11 cellular contexts compared by ENCODE assay signal in genomic region chr17:78125138-78125913, GRCh38. TPM values are rescaled to one million over a fixed set of nuclear protein-coding genes. Genes with fewer than 3 reads are reported as not detected.
DNase-seq lines count a peak whose midpoint lies in the region; ATAC-seq and TF ChIP-seq lines count a peak whose summit lies in the region.
"Had no signal": no experiment of that assay in that cellular context is flagged by ENCODE, and none has a peak within 500 bp of the region (broad histone marks: within the 10 kb centered on the region; RNA-seq: fewer than 3 reads in every experiment).

No MANE protein-coding gene starts in this region.

- DNase-seq in IMR-90 (no peak), mucosa of descending colon (peak in 2 of 3 donors; percentile 39 to 62), osteocyte (ENCODE audit: extremely low spot score, unreplicated experiment) (no peak), NCI-H1694 treated with DMSO at 0.1 percent for 48 hours (lab: John Stamatoyannopoulos, UW) (no peak), SK-N-DZ (ENCODE audit: low spot score) (no peak)
- DNase-seq in activated effector memory CD4-positive, alpha-beta T cell treated with Interleukin-2 at 50 U/mL for 16 hours: peak; percentile 32

- no peak overlapping the region for H4K5ac ChIP-seq in IMR-90 (ENCODE audit: low read depth, low read length)

- no peaks in the 10 kb centered on the region for H3K27me3 ChIP-seq in BLaER1 treated with 17β-estradiol and CSF1 and Interleukin-3, amounts not matched to agents 10 nM and 100 nM
- peaks cover 36% of the 10 kb centered on the region for H3K27me3 ChIP-seq in IMR-90 (ENCODE audit: control insufficient read depth, insufficient read depth, low read length)

- H3K9me3 Mint-ChIP-seq in osteocyte (ENCODE audit: unreplicated experiment): no peaks in the 10 kb centered on the region
- H3K9me3 Mint-ChIP-seq: neural progenitor cell had no signal

- no peaks in the 10 kb centered on the region for H3K9me3 ChIP-seq in BLaER1 treated with 17β-estradiol and CSF1 and Interleukin-3, amounts not matched to agents 10 nM and 100 nM (replicated peaks in 1 of 11)
- no peaks in the 10 kb centered on the region for H3K9me3 ChIP-seq in IMR-90 (ENCODE audit: control insufficient read depth, insufficient read depth, low read length)
- H3K9me3 ChIP-seq in mucosa of descending colon: no peaks in the 10 kb centered on the region

- no peak for TF ChIP-seq POLR2A in IMR-90 (IDR thresholded peaks at IDR 0.05; ENCODE audit: low read depth, low read length)

- intact Hi-C loops in IMR-90 (cut with micrococcal nuclease): no loop called here
- intact Hi-C loops in mucosa of descending colon (cut with DNase I, micrococcal nuclease): no loop called here

- H3K27ac Mint-ChIP-seq in osteocyte (ENCODE audit: unreplicated experiment): no peak overlapping the region
- H3K27ac Mint-ChIP-seq: neural progenitor cell had no signal

- H3K27me3 Mint-ChIP-seq in osteocyte (ENCODE audit: unreplicated experiment): no peaks in the 10 kb centered on the region

- H3K4me3 Mint-ChIP-seq in osteocyte (ENCODE audit: unreplicated experiment): no peak overlapping the region
- H3K4me3 Mint-ChIP-seq: neural progenitor cell had no signal

- no peak overlapping the region for H4K8ac ChIP-seq in IMR-90 (ENCODE audit: low read depth in 2 of 2, low read length in 2 of 2)

- dilution Hi-C loops in IMR-90 (cut with HindIII; ENCODE audit: low sequenced_read_pairs, unreplicated experiment): no loop called here

- H3K56ac ChIP-seq in IMR-90 (ENCODE audit: extremely low read depth, insufficient read depth, low read length): no peak overlapping the region

- H2AFZ ChIP-seq in IMR-90 (replicated peaks; ENCODE audit: low read length, poor library complexity): peak overlapping the region; percentile 33
- H2AFZ ChIP-seq: neural progenitor cell had no signal

- H2AK9ac ChIP-seq in IMR-90 (replicated peaks; ENCODE audit: low read depth, low read length, poor library complexity): no peak overlapping the region

- no peak overlapping the region for H2BK20ac ChIP-seq in IMR-90 (ENCODE audit: low read depth, low read length)

- H3K4me1 Mint-ChIP-seq in osteocyte (ENCODE audit: unreplicated experiment): peaks cover 31% of the 10 kb centered on the region

- H3K4me2 ChIP-seq in BLaER1 treated with 17β-estradiol and CSF1 and Interleukin-3, amounts not matched to agents 10 nM and 100 nM: peak overlapping the region; percentile 94 to 100 (median 99)
- no peak overlapping the region for H3K4me2 ChIP-seq in IMR-90 (ENCODE audit: low read depth, low read length)
- H3K4me2 ChIP-seq: neural progenitor cell had no signal

- H3K4me1 ChIP-seq in BLaER1 treated with 17β-estradiol and CSF1 and Interleukin-3, amounts not matched to agents 10 nM and 100 nM: peaks cover 82 to 91% (median 85%) of the 10 kb centered on the region in 10 experiments
- H3K4me1 ChIP-seq in IMR-90 (ENCODE audit: control insufficient read depth, insufficient read depth, low read length) (peaks cover 2% of the 10 kb centered on the region; the same call in 1 of the 2 replicates), mucosa of descending colon (ENCODE audit: low read depth) (peaks cover 30% of the 10 kb centered on the region)

- BruUV-seq in IMR-90 (replicated peaks; lab: Mats Ljungman, UMichigan): no TSS peak

- H2AK5ac ChIP-seq in IMR-90 (ENCODE audit: low read depth, low read length): no peak overlapping the region

- H2BK5ac ChIP-seq in IMR-90 (ENCODE audit: low read depth, low read length, poor library complexity, severe bottlenecking): no peak overlapping the region

- H3K4me3 ChIP-seq in BLaER1 treated with 17β-estradiol and CSF1 and Interleukin-3, amounts not matched to agents 10 nM and 100 nM: peak overlapping the region; percentile 70 to 94 (median 88)
- H3K4me3 ChIP-seq in IMR-90 (ENCODE audit: insufficient read depth, low read depth, low read length) (no peak overlapping the region), mucosa of descending colon (no peak overlapping the region)
- H3K4me3 ChIP-seq: neural progenitor cell had no signal

- H3K23ac ChIP-seq in IMR-90 (ENCODE audit: low read depth, low read length): no peak overlapping the region

- H3K9me1 ChIP-seq in IMR-90 (ENCODE audit: insufficient read depth, low read length): no peaks in the 10 kb centered on the region

- peaks cover 37 to 67% (median 46%) of the 10 kb centered on the region in 11 experiments for H4K20me1 ChIP-seq in BLaER1 treated with 17β-estradiol and CSF1 and Interleukin-3, amounts not matched to agents 10 nM and 100 nM
- H4K20me1 ChIP-seq in IMR-90 (ENCODE audit: insufficient read depth, low read length): no peaks in the 10 kb centered on the region

- H3K4ac ChIP-seq in IMR-90 (ENCODE audit: low read depth, low read length): no peak overlapping the region

- no peaks in the 10 kb centered on the region for H3K79me1 ChIP-seq in IMR-90 (ENCODE audit: low read depth in 1 of 2, low read length in 2 of 2)

- TF ChIP-seq CTCF in IMR-90 (conservative IDR thresholded peaks at IDR 0.05; ENCODE audit: low read depth, low read length) (no peak), mucosa of descending colon (IDR thresholded peaks at IDR 0.05) (no peak), osteocyte (IDR thresholded peaks at IDR 0.05) (no peak)

- no peak overlapping the region for H2BK15ac ChIP-seq in IMR-90 (ENCODE audit: low read depth, low read length)

- TF ChIP-seq RAD21 in IMR-90 (IDR thresholded peaks at IDR 0.05; ENCODE audit: low read length): no peak

- POLR2A ChIA-PET in IMR-90 (lab: Charles Lee; ENCODE audit: unreplicated experiment): no interaction called here

- ATAC-seq in IMR-90 (ENCODE audit: low read depth) (no peak), mucosa of descending colon (no peak), GM18858 (IDR thresholded peaks at IDR 0.05; ENCODE audit: unreplicated experiment) (no peak)

- H3K36me3 Mint-ChIP-seq in osteocyte (ENCODE audit: unreplicated experiment): peaks cover 6% of the 10 kb centered on the region

- CTCF ChIA-PET in IMR-90 (lab: Yijun Ruan, JAX): no interaction called here

- peak overlapping the region; percentile 84 to 95 (median 91) for H3K9ac ChIP-seq in BLaER1 treated with 17β-estradiol and CSF1 and Interleukin-3, amounts not matched to agents 10 nM and 100 nM
- no peak overlapping the region for H3K9ac ChIP-seq in IMR-90 (ENCODE audit: low read depth, low read length)
- H3K9ac ChIP-seq: neural progenitor cell had no signal

- no peak overlapping the region for H3K14ac ChIP-seq in IMR-90 (replicated peaks; ENCODE audit: low read depth, low read length)

- peaks cover 38 to 60% (median 51%) of the 10 kb centered on the region in 11 experiments for H3K36me3 ChIP-seq in BLaER1 treated with 17β-estradiol and CSF1 and Interleukin-3, amounts not matched to agents 10 nM and 100 nM
- H3K36me3 ChIP-seq in IMR-90 (ENCODE audit: control insufficient read depth, insufficient read depth, low read length) (no peaks in the 10 kb centered on the region), mucosa of descending colon (ENCODE audit: low read depth) (no peaks in the 10 kb centered on the region)
- H3K36me3 ChIP-seq: neural progenitor cell had no signal

- in situ Hi-C loops in IMR-90 (cut with MboI; ENCODE audit: low sequenced_read_pairs): no loop called here

- H3K18ac ChIP-seq in IMR-90 (ENCODE audit: low read depth, low read length): no peak overlapping the region

- 81% methylated on average over 16 of the region's 39 CpGs; no CpG with 5 or more reads in 1 of the 2 experiments for WGBS in IMR-90 (ENCODE audit: extremely low coverage in 2 of 2, insufficient read length in 1 of 2), 2 experiments

- H3K27ac ChIP-seq in BLaER1 treated with 17β-estradiol and CSF1 and Interleukin-3, amounts not matched to agents 10 nM and 100 nM: peak overlapping the region; percentile 49 to 95 (median 89); a peak in 21 of 22 replicates
- no peak overlapping the region for H3K27ac ChIP-seq in IMR-90 (ENCODE audit: insufficient read depth, low read length)
- H3K27ac ChIP-seq: neural progenitor cell had no signal

- H4K91ac ChIP-seq in IMR-90 (ENCODE audit: insufficient read depth, low read depth, low read length): no peak overlapping the region

- no peak overlapping the region for H2BK120ac ChIP-seq in IMR-90 (ENCODE audit: low read depth, low read length)

TF ChIP-seq in IMR-90, 13 proteins besides CTCF, POLR2A, EP300 and RAD21 (continues in another document):
- TF ChIP-seq BHLHE40 (IDR thresholded peaks at IDR 0.05; ENCODE audit: low read depth, low read length): no peak

RNA-seq across cellular contexts. Expression of gene TMC6, which starts 3.2 kb away (rescaled TPM):
- 0.28 TPM in 1 of 2 replicates, not detected in the other for total RNA-seq in IMR-90 (2012; rRNA removed)
- 0.19 and 0.32 TPM in 2 replicates for polyA plus RNA-seq in IMR-90 (2012; rRNA removed)
- polyA plus RNA-seq in IMR-90 (2012; cell fraction: cytosol; rRNA removed): 0.03 and 0.25 TPM in 2 replicates
- 0.63 and 1.1 TPM in 2 replicates for polyA plus RNA-seq in IMR-90 (2012; cell fraction: nucleus; rRNA removed; ENCODE audit: low replicate concordance)
- 100 to 1,000 TPM in 2 of 3 donors, 10 to 100 TPM in 1; 53.8 to 108 (median 105) TPM for total RNA-seq in mucosa of descending colon
- 31.2 and 32.6 TPM in 2 replicates for total RNA-seq in osteocyte
- 0.97 and 1.2 TPM in 2 replicates for polyA plus RNA-seq in SK-N-DZ (2014; cell fraction: cytosol; rRNA removed)
- 4.7 and 9.8 TPM in 2 replicates for polyA plus RNA-seq in SK-N-DZ (2014; cell fraction: nucleus; rRNA removed)

RNA-seq across cellular contexts. Expression of gene TMC8, which starts 5.2 kb away (rescaled TPM):
- total RNA-seq in IMR-90 (2012; rRNA removed) (not detected in 2 replicates), mucosa of descending colon (10 to 100 TPM in 1 of 3 donors, 1 to 10 TPM in 2; 6.0 to 11.4 (median 8.5) TPM), osteocyte (0.40 and 0.99 TPM in 2 replicates)
- not detected in 2 replicates for polyA plus RNA-seq in IMR-90 (2012; rRNA removed)
- polyA plus RNA-seq in IMR-90 (2012; cell fraction: cytosol; rRNA removed): not detected in 2 replicates
- polyA plus RNA-seq in IMR-90 (2012; cell fraction: nucleus; rRNA removed; ENCODE audit: low replicate concordance): 0.01 TPM in 1 of 2 replicates, not detected in the other
- 0.06 TPM in 1 of 2 replicates, not detected in the other for polyA plus RNA-seq in SK-N-DZ (2014; cell fraction: cytosol; rRNA removed)
- not detected in 2 replicates for polyA plus RNA-seq in SK-N-DZ (2014; cell fraction: nucleus; rRNA removed)

RNA-seq across cellular contexts. Expression of gene C17orf99, which starts 20.9 kb away (rescaled TPM):
- not detected in 2 replicates for total RNA-seq in IMR-90 (2012; rRNA removed)
- polyA plus RNA-seq in IMR-90 (2012; rRNA removed): not detected in 2 replicates
- polyA plus RNA-seq in IMR-90 (2012; cell fraction: cytosol; rRNA removed): not detected in 2 replicates
- not detected in 2 replicates for polyA plus RNA-seq in IMR-90 (2012; cell fraction: nucleus; rRNA removed; ENCODE audit: low replicate concordance)
- total RNA-seq in mucosa of descending colon: not detected
- total RNA-seq in osteocyte: not detected in 2 replicates
- not detected in 2 replicates for polyA plus RNA-seq in SK-N-DZ (2014; cell fraction: cytosol; rRNA removed)
- polyA plus RNA-seq in SK-N-DZ (2014; cell fraction: nucleus; rRNA removed): not detected in 2 replicates
- total RNA-seq: glomerular endothelial cell; T-helper 1 cell treated with Interleukin-12 subunit alpha and Interleukin-12 subunit beta and Interleukin-4 antibody, amounts not matched to agents 30 ng/mL and 1 ng/mL, for 36 hours had no signal

RNA-seq across cellular contexts. Expression of gene SYNGR2, which starts 43.1 kb away (rescaled TPM):
- total RNA-seq in IMR-90 (2012; rRNA removed) (11.1 and 14.7 TPM in 2 replicates), mucosa of descending colon (100 to 1,000 TPM in 2 of 3 donors, 10 to 100 TPM in 1; 90.4 to 202 (median 196) TPM), osteocyte (43.2 and 48.6 TPM in 2 replicates)
- polyA plus RNA-seq in IMR-90 (2012; rRNA removed): 63.1 and 77.3 TPM in 2 replicates
- 38.9 and 89.5 TPM in 2 replicates for polyA plus RNA-seq in IMR-90 (2012; cell fraction: cytosol; rRNA removed)
- polyA plus RNA-seq in IMR-90 (2012; cell fraction: nucleus; rRNA removed; ENCODE audit: low replicate concordance): 27.9 and 43.7 TPM in 2 replicates
- polyA plus RNA-seq in SK-N-DZ (2014; cell fraction: cytosol; rRNA removed): 6.6 and 7.1 TPM in 2 replicates
- polyA plus RNA-seq in SK-N-DZ (2014; cell fraction: nucleus; rRNA removed): 11.0 and 12.7 TPM in 2 replicates

Comparison
In these comparisons a context has a peak if more than half of its experiments do, and no peak if none do; other contexts are left out.
1. H3K4me3 ChIP-seq: peak in BLaER1 treated with 17β-estradiol and CSF1 and Interleukin-3, amounts not matched to agents 10 nM and 100 nM (10 of 10); none in IMR-90 (single experiment) and mucosa of descending colon (single experiment).
2. DNase-seq: peak in activated effector memory CD4-positive, alpha-beta T cell treated with Interleukin-2 at 50 U/mL for 16 hours (single experiment) and mucosa of descending colon (2 of 3); none in IMR-90 (single experiment), osteocyte (single experiment), NCI-H1694 treated with DMSO at 0.1 percent for 48 hours (single experiment) and SK-N-DZ (single experiment).
3. RNA of gene TMC6, which starts 3.2 kb away (total RNA-seq): 53.8 to 108 TPM in mucosa of descending colon and 31.2 to 32.6 TPM in osteocyte; 0.28 TPM in IMR-90; every median in the first group is over 10 times any median in the second.